Comparison of ENCODE assay signal across 17 cellular contexts in genomic region chr19:47312366-47313006, GRCh38. TPM values are rescaled to one million over a fixed set of nuclear protein-coding genes. Genes with fewer than 3 reads are reported as not detected.
A peak's percentile ranks its signal among the peaks of the same experiment; 100 is the strongest.
DNase-seq lines count a peak whose midpoint lies in the region; ATAC-seq, FAIRE-seq and TF ChIP-seq lines count a peak whose summit lies in the region.
"Had no signal": no experiment of that assay in that cellular context is flagged by ENCODE, and none has a peak within 500 bp of the region (broad histone marks: within the 10 kb centered on the region; RNA-seq: fewer than 3 reads in every experiment).

No MANE protein-coding gene starts in this region.

- H3K4me1 Mint-ChIP-seq in natural killer cell treated with Interleukin-12 subunit alpha and Interleukin-12 subunit beta and Interleukin-15 and Interleukin-18, amount 100 ng/mL, for 72 hours (ENCODE audit: low read depth in 2 of 2), result peaks cover 8 to 16% of the 10 kb centered on the region in 2 donors
- no peaks in the 10 kb centered on the region for H3K4me1 Mint-ChIP-seq in natural killer cell
- peaks cover 0 to 3% (median 0%) of the 10 kb centered on the region in 7 donors for H3K4me1 Mint-ChIP-seq in naive thymus-derived CD4-positive, alpha-beta T cell
- H3K4me1 Mint-ChIP-seq: CD8-positive, alpha-beta memory T cell had no signal

- H3K9me3 ChIP-seq in right lobe of liver (no peaks in the 10 kb centered on the region), upper lobe of right lung (no peaks in the 10 kb centered on the region)
- H3K9me3 ChIP-seq in naive thymus-derived CD4-positive, alpha-beta T cell (ENCODE audit: control insufficient read depth in 2 of 3, low read length in 3 of 3), result no peaks in the 10 kb centered on the region
- H3K9me3 ChIP-seq: BLaER1, SJCRH30 had no signal

- DNase-seq in natural killer cell treated with Interleukin-12 subunit alpha and Interleukin-12 subunit beta and Interleukin-15 and Interleukin-18, amount 100 ng/mL, for 72 hours (ENCODE audit: low spot score), result no peak
- no peak for DNase-seq in natural killer cell
- DNase-seq in right lobe of liver, result no peak
- DNase-seq in upper lobe of right lung, result no peak
- DNase-seq in frontal cortex (ENCODE audit: low spot score in 2 of 2), result no peak
- DNase-seq in naive thymus-derived CD4-positive, alpha-beta T cell, result no peak
- DNase-seq: 8988T; CD8-positive, alpha-beta memory T cell; DND-41; GDM1; GM23248; HCEC 1CT; NCI-H1417 treated with DMSO at 0.1 percent for 48 hours; NCI-H2171 treated with DMSO at 0.1 percent for 48 hours had no signal

- peaks cover 17 to 20% of the 10 kb centered on the region in 2 donors for H3K27me3 Mint-ChIP-seq in natural killer cell treated with Interleukin-12 subunit alpha and Interleukin-12 subunit beta and Interleukin-15 and Interleukin-18, amount 100 ng/mL, for 72 hours
- H3K27me3 Mint-ChIP-seq in natural killer cell (ENCODE audit: low read depth in 2 of 2), result peaks cover 19% of the 10 kb centered on the region in 2 donors
- peaks cover under 1 to 38% (median 17%) of the 10 kb centered on the region in 5 donors for H3K27me3 Mint-ChIP-seq in naive thymus-derived CD4-positive, alpha-beta T cell

- H3K27ac Mint-ChIP-seq in natural killer cell treated with Interleukin-12 subunit alpha and Interleukin-12 subunit beta and Interleukin-15 and Interleukin-18, amount 100 ng/mL, for 72 hours, result no peak overlapping the region
- H3K27ac Mint-ChIP-seq in natural killer cell, result no peak overlapping the region
- H3K27ac Mint-ChIP-seq in naive thymus-derived CD4-positive, alpha-beta T cell, result no peak overlapping the region
- H3K27ac Mint-ChIP-seq: CD8-positive, alpha-beta memory T cell had no signal

- H3K4me3 ChIP-seq in right lobe of liver (no peak overlapping the region), upper lobe of right lung (peak overlapping the region; percentile 34)
- H3K4me3 ChIP-seq in naive thymus-derived CD4-positive, alpha-beta T cell (ENCODE audit: low read length), result no peak overlapping the region
- H3K4me3 ChIP-seq: BLaER1, GM23248, SJCRH30 had no signal

- TF ChIP-seq CTCF in natural killer cell (IDR thresholded peaks at IDR 0.05) (no peak), right lobe of liver (IDR thresholded peaks at IDR 0.05) (no peak), upper lobe of right lung (IDR thresholded peaks at IDR 0.05) (no peak)

- H3K36me3 Mint-ChIP-seq in natural killer cell treated with Interleukin-12 subunit alpha and Interleukin-12 subunit beta and Interleukin-15 and Interleukin-18, amount 100 ng/mL, for 72 hours, result no peaks in the 10 kb centered on the region
- no peaks in the 10 kb centered on the region for H3K36me3 Mint-ChIP-seq in natural killer cell
- H3K36me3 Mint-ChIP-seq in naive thymus-derived CD4-positive, alpha-beta T cell, result no peaks in the 10 kb centered on the region
- H3K36me3 Mint-ChIP-seq: CD8-positive, alpha-beta memory T cell had no signal

- no peak for FAIRE-seq in frontal cortex (lab: Jason Lieb, UNC)
- FAIRE-seq: GM12891 had no signal

- intact Hi-C loops in natural killer cell (cut with micrococcal nuclease), result no loop called here
- intact Hi-C loops in right lobe of liver (cut with DNase I), result no loop called here
- intact Hi-C loops in upper lobe of right lung (cut with DNase I), result no loop called here
- intact Hi-C loops in naive thymus-derived CD4-positive, alpha-beta T cell (cut with micrococcal nuclease), result no loop called here

- H3K4me1 ChIP-seq in right lobe of liver (peaks cover 0 to 9% (median 2%) of the 10 kb centered on the region in 4 donors), upper lobe of right lung (peaks cover 5% of the 10 kb centered on the region)
- no peaks in the 10 kb centered on the region for H3K4me1 ChIP-seq in naive thymus-derived CD4-positive, alpha-beta T cell (ENCODE audit: control insufficient read depth in 2 of 2, insufficient read depth in 2 of 2, low read length in 2 of 2)

- H3K27me3 ChIP-seq in right lobe of liver (no peaks in the 10 kb centered on the region), upper lobe of right lung (no peaks in the 10 kb centered on the region)
- no peaks in the 10 kb centered on the region for H3K27me3 ChIP-seq in naive thymus-derived CD4-positive, alpha-beta T cell (ENCODE audit: control insufficient read depth in 2 of 2, insufficient read depth in 2 of 2, low read length in 2 of 2)
- H3K27me3 ChIP-seq: SJCRH30 had no signal

- WGBS in right lobe of liver (ENCODE audit: insufficient coverage, low coverage, low lambda C conversion rate, missing lambda C conversion rate), result 79% methylated on average over 3 of the region's 5 CpGs

- no peaks in the 10 kb centered on the region for H3K36me3 ChIP-seq in right lobe of liver
- H3K36me3 ChIP-seq in upper lobe of right lung, result no peaks in the 10 kb centered on the region
- H3K36me3 ChIP-seq in naive thymus-derived CD4-positive, alpha-beta T cell (ENCODE audit: control insufficient read depth in 2 of 3, insufficient read depth in 3 of 3, low read length in 3 of 3), result no peaks in the 10 kb centered on the region
- H3K36me3 ChIP-seq: BLaER1, SJCRH30 had no signal

- CTCF ChIA-PET in naive thymus-derived CD4-positive, alpha-beta T cell (lab: Charles Lee), result no interaction called here

- POLR2A ChIA-PET in naive thymus-derived CD4-positive, alpha-beta T cell (lab: Charles Lee), result no interaction called here

- no peak for TF ChIP-seq POLR2A in right lobe of liver (IDR thresholded peaks at IDR 0.05)

- no peak for ATAC-seq in natural killer cell treated with Interleukin-12 subunit alpha and Interleukin-12 subunit beta and Interleukin-15 and Interleukin-18, amount 100 ng/mL, for 72 hours
- no peak for ATAC-seq in natural killer cell
- no peak for ATAC-seq in right lobe of liver
- ATAC-seq in upper lobe of right lung, result no peak
- no peak for ATAC-seq in naive thymus-derived CD4-positive, alpha-beta T cell

- H3K27ac ChIP-seq in right lobe of liver (peak overlapping the region; percentile 86 to 95 (median 88)), upper lobe of right lung (no peak overlapping the region)
- no peak overlapping the region for H3K27ac ChIP-seq in naive thymus-derived CD4-positive, alpha-beta T cell (ENCODE audit: low read depth, low read length)
- H3K27ac ChIP-seq: BLaER1, GM23248, SJCRH30 had no signal

- H3K4me3 Mint-ChIP-seq in natural killer cell treated with Interleukin-12 subunit alpha and Interleukin-12 subunit beta and Interleukin-15 and Interleukin-18, amount 100 ng/mL, for 72 hours, result peak overlapping the region; percentile 25
- H3K4me3 Mint-ChIP-seq in natural killer cell, result no peak overlapping the region
- no peak overlapping the region for H3K4me3 Mint-ChIP-seq in naive thymus-derived CD4-positive, alpha-beta T cell
- H3K4me3 Mint-ChIP-seq: CD8-positive, alpha-beta memory T cell had no signal

- H3K9me3 Mint-ChIP-seq in natural killer cell treated with Interleukin-12 subunit alpha and Interleukin-12 subunit beta and Interleukin-15 and Interleukin-18, amount 100 ng/mL, for 72 hours, result no peaks in the 10 kb centered on the region
- no peaks in the 10 kb centered on the region for H3K9me3 Mint-ChIP-seq in natural killer cell
- H3K9me3 Mint-ChIP-seq in naive thymus-derived CD4-positive, alpha-beta T cell, result no peaks in the 10 kb centered on the region
- H3K9me3 Mint-ChIP-seq: CD8-positive, alpha-beta memory T cell had no signal

RNA-seq across cellular contexts. Expression of gene C5AR1, which starts 2.8 kb away (rescaled TPM):
- total RNA-seq in natural killer cell treated with Interleukin-12 subunit alpha and Interleukin-12 subunit beta and Interleukin-15 and Interleukin-18, amount 100 ng/mL, for 72 hours, result 1 to 10 TPM; 1.3 to 7.6 TPM
- 10 to 100 TPM; 11.4 to 42.7 (median 28.7) TPM for total RNA-seq in natural killer cell
- 10 to 100 TPM in 1 of 6 experiments, 1 to 10 TPM in 5; 3.3 to 19.8 (median 5.9) TPM for total RNA-seq in right lobe of liver
- 58.9 TPM for total RNA-seq in upper lobe of right lung
- total RNA-seq in frontal cortex, result under 0.01 TPM
- 100 to 1,000 TPM in 1 of 5 experiments, 10 to 100 TPM in 1, 1 to 10 TPM in 3; 3.7 to 205 (median 7.0) TPM for total RNA-seq in naive thymus-derived CD4-positive, alpha-beta T cell
- under 1 TPM in 1 of 2 donors, not detected in 1; 0.14 TPM for polyA plus RNA-seq in naive thymus-derived CD4-positive, alpha-beta T cell
- total RNA-seq: GM23248, SJCRH30 had no signal
- polyA plus RNA-seq: CD8-positive, alpha-beta memory T cell had no signal

RNA-seq across cellular contexts. Expression of gene C5AR2, which starts 19.5 kb away (rescaled TPM):
- total RNA-seq in natural killer cell treated with Interleukin-12 subunit alpha and Interleukin-12 subunit beta and Interleukin-15 and Interleukin-18, amount 100 ng/mL, for 72 hours, result 1 to 10 TPM in 1 of 2 donors, under 1 TPM in 1; 0.19 to 2.6 TPM
- total RNA-seq in natural killer cell (10 to 100 TPM in 1 of 3 donors, 1 to 10 TPM in 2; 4.3 to 15.5 (median 8.3) TPM), right lobe of liver (1 to 10 TPM; 1.1 to 6.6 (median 3.7) TPM), upper lobe of right lung (3.5 TPM), frontal cortex (under 0.01 TPM)
- 10 to 100 TPM in 1 of 5 experiments, 1 to 10 TPM in 1, under 1 TPM in 3; 0.14 to 16.8 (median 0.34) TPM for total RNA-seq in naive thymus-derived CD4-positive, alpha-beta T cell
- not detected for polyA plus RNA-seq in naive thymus-derived CD4-positive, alpha-beta T cell
- total RNA-seq: SJCRH30 had no signal

RNA-seq across cellular contexts. Expression of gene DHX34, which starts 36.6 kb away (rescaled TPM):
- 10 to 100 TPM; 17.7 to 43.9 TPM for total RNA-seq in natural killer cell treated with Interleukin-12 subunit alpha and Interleukin-12 subunit beta and Interleukin-15 and Interleukin-18, amount 100 ng/mL, for 72 hours
- 10 to 100 TPM; 19.8 to 25.9 (median 20.0) TPM for total RNA-seq in natural killer cell
- 10 to 100 TPM in 1 of 6 experiments, 1 to 10 TPM in 5; 5.2 to 11.9 (median 8.7) TPM for total RNA-seq in right lobe of liver
- 15.8 TPM for total RNA-seq in upper lobe of right lung
- total RNA-seq in frontal cortex, result 10.2 TPM
- 10 to 100 TPM; 15.6 to 31.6 (median 29.5) TPM for total RNA-seq in naive thymus-derived CD4-positive, alpha-beta T cell
- 10 to 100 TPM in 1 of 2 donors, 1 to 10 TPM in 1; 3.7 to 14.2 TPM for polyA plus RNA-seq in naive thymus-derived CD4-positive, alpha-beta T cell

RNA-seq across cellular contexts. Expression of gene INAFM1, which starts 37.8 kb away (rescaled TPM):
- total RNA-seq in natural killer cell treated with Interleukin-12 subunit alpha and Interleukin-12 subunit beta and Interleukin-15 and Interleukin-18, amount 100 ng/mL, for 72 hours, result 10 to 100 TPM; 14.0 to 16.1 TPM
- total RNA-seq in natural killer cell (10 to 100 TPM in 1 of 3 donors, 1 to 10 TPM in 2; 9.1 to 10.3 (median 9.5) TPM), right lobe of liver (1 to 10 TPM; 2.2 to 5.8 (median 4.4) TPM), upper lobe of right lung (18.2 TPM), frontal cortex (4.1 TPM)
- total RNA-seq in naive thymus-derived CD4-positive, alpha-beta T cell, result 10 to 100 TPM; 11.6 to 21.7 (median 16.7) TPM
- 1 to 10 TPM; 2.3 to 3.0 TPM for polyA plus RNA-seq in naive thymus-derived CD4-positive, alpha-beta T cell

RNA-seq across cellular contexts. Expression of gene CCDC9, which starts 56.2 kb away (rescaled TPM):
- total RNA-seq in natural killer cell treated with Interleukin-12 subunit alpha and Interleukin-12 subunit beta and Interleukin-15 and Interleukin-18, amount 100 ng/mL, for 72 hours, result 10 to 100 TPM; 42.8 to 58.4 TPM
- total RNA-seq in natural killer cell (10 to 100 TPM; 49.6 to 55.8 (median 55.4) TPM), right lobe of liver (10 to 100 TPM in 2 of 6 experiments, 1 to 10 TPM in 4; 5.8 to 15.1 (median 9.1) TPM), upper lobe of right lung (36.1 TPM), frontal cortex (2.4 TPM)
- 10 to 100 TPM; 41.9 to 80.0 (median 51.4) TPM for total RNA-seq in naive thymus-derived CD4-positive, alpha-beta T cell
- 10 to 100 TPM in 1 of 2 donors, 1 to 10 TPM in 1; 8.5 to 13.0 TPM for polyA plus RNA-seq in naive thymus-derived CD4-positive, alpha-beta T cell

Comparison
In these comparisons a context has a peak if more than half of its experiments do, and no peak if none do; other contexts are left out.
1. H3K27ac ChIP-seq: peak in right lobe of liver (3 of 3); none in upper lobe of right lung (single experiment) and naive thymus-derived CD4-positive, alpha-beta T cell (single experiment).